ENCODE assay signal across 9 cellular contexts in the genomic region with DNA sequence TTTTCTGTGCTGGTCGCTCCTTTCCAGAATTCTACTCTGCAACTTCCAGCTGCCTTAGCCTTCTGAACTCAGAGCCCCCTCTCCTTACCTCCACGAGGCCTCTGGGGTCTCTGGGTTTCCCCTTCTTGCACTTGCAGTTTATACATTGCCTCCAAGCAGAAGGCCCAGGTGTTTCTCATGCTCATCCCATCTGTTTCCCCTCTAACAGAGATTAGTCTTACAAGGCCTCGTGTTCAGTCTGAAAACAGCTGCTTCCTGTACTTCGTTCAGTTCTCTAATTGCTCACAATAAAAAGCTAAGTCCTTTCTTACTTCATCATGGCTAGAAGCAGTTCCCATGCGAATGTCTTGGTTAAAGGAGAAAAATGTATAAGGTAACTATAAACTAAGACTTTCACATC.
DNase-seq lines count a peak whose midpoint lies in the region; ATAC-seq, FAIRE-seq and TF ChIP-seq lines count a peak whose summit lies in the region.
"Had no signal": no experiment of that assay in that cellular context is flagged by ENCODE, and none has a peak within 500 bp of the region (broad histone marks: within the 10 kb centered on the region; RNA-seq: fewer than 3 reads in every experiment).

No MANE protein-coding gene starts in this region.

- H3K36me3 ChIP-seq in DOHH2 (ENCODE audit: control insufficient read depth, low read length) (peaks cover 37% of the 10 kb centered on the region), Loucy (ENCODE audit: insufficient read depth, low read length) (no peaks in the 10 kb centered on the region), vagina (no peaks in the 10 kb centered on the region)

- no peak for FAIRE-seq in HTR-8/SVneo (lab: Jason Lieb, UNC)
- FAIRE-seq: small intestine had no signal

- no peaks in the 10 kb centered on the region for H3K9me2 ChIP-seq in DOHH2 (replicated peaks; ENCODE audit: control insufficient read depth, low read length)
- no peaks in the 10 kb centered on the region for H3K9me2 ChIP-seq in Loucy (replicated peaks; ENCODE audit: low read depth, low read length)

- no peaks in the 10 kb centered on the region for H3K9me3 Mint-ChIP-seq in natural killer cell treated with Interleukin-12 subunit alpha and Interleukin-12 subunit beta and Interleukin-15 and Interleukin-18, amount 100 ng/mL, for 72 hours

- no peak overlapping the region for H3K4me3 Mint-ChIP-seq in natural killer cell treated with Interleukin-12 subunit alpha and Interleukin-12 subunit beta and Interleukin-15 and Interleukin-18, amount 100 ng/mL, for 72 hours

- TF ChIP-seq CTCF in DOHH2 (IDR thresholded peaks at IDR 0.05; ENCODE audit: low read depth, low read length, poor library complexity, severe bottlenecking) = no peak
- no peak for TF ChIP-seq CTCF in Loucy (conservative IDR thresholded peaks at IDR 0.05; ENCODE audit: low read length)
- TF ChIP-seq CTCF in fibroblast of pulmonary artery (IDR thresholded peaks at IDR 0.05; ENCODE audit: low read length, missing control alignments) = no peak
- no peak for TF ChIP-seq CTCF in vagina (IDR thresholded peaks at IDR 0.05)

- H3K4me2 ChIP-seq in DOHH2 (ENCODE audit: low read length) (peak overlapping the region; percentile 90), Loucy (ENCODE audit: low read depth, low read length, poor library complexity, severe bottlenecking) (peak overlapping the region; percentile 71)

- H3K27ac ChIP-seq in DOHH2 (ENCODE audit: low read depth, low read length) (peak overlapping the region; percentile 99), vagina (no peak overlapping the region)

- peak; percentile 28 for DNase-seq in fibroblast of pulmonary artery (ENCODE audit: low read depth)
- no peak for DNase-seq in HTR-8/SVneo (ENCODE audit: insufficient read length, low spot score)
- DNase-seq in amygdala (lab: John Stamatoyannopoulos, UW) = no peak
- DNase-seq in vagina (ENCODE audit: extremely low spot score in 2 of 2) = no peak
- DNase-seq in natural killer cell treated with Interleukin-12 subunit alpha and Interleukin-12 subunit beta and Interleukin-15 and Interleukin-18, amount 100 ng/mL, for 72 hours (ENCODE audit: low spot score) = no peak
- DNase-seq: small intestine had no signal

- intact Hi-C loops in vagina (cut with DNase I) = no loop called here

- peaks cover 61% of the 10 kb centered on the region for H3K79me2 ChIP-seq in DOHH2 (ENCODE audit: control insufficient read depth, low read length)
- peaks cover 12% of the 10 kb centered on the region for H3K79me2 ChIP-seq in Loucy (ENCODE audit: insufficient read depth, low read length)

- no peaks in the 10 kb centered on the region for H3K36me3 Mint-ChIP-seq in natural killer cell treated with Interleukin-12 subunit alpha and Interleukin-12 subunit beta and Interleukin-15 and Interleukin-18, amount 100 ng/mL, for 72 hours

- no peaks in the 10 kb centered on the region for H3K9me3 ChIP-seq in DOHH2 (ENCODE audit: control insufficient read depth, insufficient read depth, low read length)
- no peaks in the 10 kb centered on the region for H3K9me3 ChIP-seq in Loucy (ENCODE audit: insufficient read depth, low read depth, low read length)
- no peaks in the 10 kb centered on the region for H3K9me3 ChIP-seq in vagina

- H2AFZ ChIP-seq in Loucy (ENCODE audit: low read length) = no peak overlapping the region

- H4K20me1 ChIP-seq in DOHH2 (ENCODE audit: control insufficient read depth, insufficient read depth, low read depth, low read length) (no peaks in the 10 kb centered on the region), Loucy (ENCODE audit: insufficient read depth, low read length, poor library complexity, severe bottlenecking) (no peaks in the 10 kb centered on the region)

- H3F3A ChIP-seq in DOHH2 (ENCODE audit: control insufficient read depth, insufficient read depth) (peaks cover 43% of the 10 kb centered on the region), Loucy (ENCODE audit: low read depth) (peaks cover 11% of the 10 kb centered on the region)

- no peaks in the 10 kb centered on the region for H3K4me1 Mint-ChIP-seq in natural killer cell treated with Interleukin-12 subunit alpha and Interleukin-12 subunit beta and Interleukin-15 and Interleukin-18, amount 100 ng/mL, for 72 hours (ENCODE audit: low read depth in 2 of 2)

- no peak overlapping the region for H3K27ac Mint-ChIP-seq in natural killer cell treated with Interleukin-12 subunit alpha and Interleukin-12 subunit beta and Interleukin-15 and Interleukin-18, amount 100 ng/mL, for 72 hours

- no peaks in the 10 kb centered on the region for H3K27me3 Mint-ChIP-seq in natural killer cell treated with Interleukin-12 subunit alpha and Interleukin-12 subunit beta and Interleukin-15 and Interleukin-18, amount 100 ng/mL, for 72 hours

- H3K27me3 ChIP-seq in DOHH2 (ENCODE audit: control insufficient read depth, low read length) (no peaks in the 10 kb centered on the region), Loucy (ENCODE audit: insufficient read depth, low read length, poor library complexity, severe bottlenecking) (no peaks in the 10 kb centered on the region), vagina (no peaks in the 10 kb centered on the region)

- H3K4me3 ChIP-seq in DOHH2 (ENCODE audit: low read length) = peak overlapping the region; percentile 70
- H3K4me3 ChIP-seq in Loucy (ENCODE audit: low read length, poor library complexity, severe bottlenecking) = peak overlapping the region; percentile 63
- no peak overlapping the region for H3K4me3 ChIP-seq in fibroblast of pulmonary artery (replicated peaks; ENCODE audit: low read depth, low read length)
- H3K4me3 ChIP-seq in vagina = no peak overlapping the region

- H3K4me1 ChIP-seq in DOHH2 (ENCODE audit: control insufficient read depth, low read length) (peaks cover 96% of the 10 kb centered on the region), Loucy (ENCODE audit: insufficient read depth, low read length, poor library complexity, severe bottlenecking) (peaks cover 69% of the 10 kb centered on the region), vagina (no peaks in the 10 kb centered on the region)

- no peak for TF ChIP-seq POLR2A in vagina (IDR thresholded peaks at IDR 0.05)

- peak overlapping the region; percentile 64 for H3K9ac ChIP-seq in Loucy (ENCODE audit: low read depth, low read length, poor library complexity, severe bottlenecking)

- peak; percentile 84 for ATAC-seq in GM21723 (IDR thresholded peaks at IDR 0.05; ENCODE audit: unreplicated experiment)
- no peak for ATAC-seq in natural killer cell treated with Interleukin-12 subunit alpha and Interleukin-12 subunit beta and Interleukin-15 and Interleukin-18, amount 100 ng/mL, for 72 hours

Comparison
In these comparisons a context has a peak if more than half of its experiments do, and no peak if none do; other contexts are left out.
1. H3K4me3 ChIP-seq: peak in DOHH2 (single experiment) and Loucy (single experiment); none in fibroblast of pulmonary artery (single experiment) and vagina (0 of 2).